14 cellular contexts compared by ENCODE assay signal in the genomic region with DNA sequence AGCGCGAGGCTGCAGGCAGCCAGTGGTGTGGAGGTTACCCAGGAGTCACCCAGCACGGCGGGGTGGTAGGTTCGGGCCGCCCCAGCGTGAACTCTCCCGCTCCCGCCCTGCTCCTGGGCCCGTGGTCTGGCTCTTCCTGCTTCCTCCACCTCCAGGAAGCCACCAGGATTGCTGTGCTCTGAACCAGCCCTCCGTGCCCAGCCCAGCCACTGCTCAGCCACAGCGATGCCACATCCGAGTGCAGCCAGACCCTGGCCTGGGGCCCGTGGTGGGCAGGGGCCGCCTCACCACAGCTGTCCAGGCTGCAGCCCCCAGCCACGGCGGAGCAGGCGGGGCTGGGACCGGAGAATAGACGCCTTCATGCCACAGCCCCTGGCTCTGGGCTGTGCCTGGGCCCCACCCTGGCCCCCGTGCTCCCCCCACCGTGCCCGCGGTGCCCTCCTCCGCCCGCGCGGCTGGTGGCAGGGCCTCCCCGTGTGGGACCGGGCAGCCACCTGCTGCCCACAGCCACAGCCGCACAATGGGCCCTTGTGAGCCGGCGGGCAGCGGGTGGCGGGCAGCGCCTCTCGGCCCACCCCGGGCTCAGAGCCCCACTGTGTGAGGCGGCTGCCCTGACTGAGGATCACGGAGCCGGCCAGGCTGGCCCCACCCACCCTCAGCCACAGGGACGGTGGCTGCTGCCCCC. TPM values are rescaled to one million over a fixed set of nuclear protein-coding genes. Genes with fewer than 3 reads are reported as not detected.
"Had no signal": no experiment of that assay in that cellular context is flagged by ENCODE, and none has a peak within 500 bp of the region (broad histone marks: within the 10 kb centered on the region; RNA-seq: fewer than 3 reads in every experiment).

No MANE protein-coding gene starts in this region.

- H3K36me3 Mint-ChIP-seq: activated naive CD4-positive, alpha-beta T cell treated with anti-CD3 and anti-CD28 coated beads, Interleukin-2, amount 50 U/mL, for 24 hours had no signal

- H3K79me2 ChIP-seq: parathyroid adenoma had no signal

- H3K4me1 Mint-ChIP-seq: activated naive CD4-positive, alpha-beta T cell treated with anti-CD3 and anti-CD28 coated beads, Interleukin-2, amount 50 U/mL, for 24 hours had no signal

- FAIRE-seq: keratinocyte had no signal

- H3K36me3 ChIP-seq: brain microvascular endothelial cell, left ventricle myocardium inferior, suprapubic skin, upper lobe of right lung had no signal

- H3K9ac ChIP-seq: parathyroid adenoma had no signal

- H3K27ac ChIP-seq: brain microvascular endothelial cell, left ventricle myocardium inferior, parathyroid adenoma, suprapubic skin, upper lobe of right lung had no signal

- H3K4me3 Mint-ChIP-seq: activated naive CD4-positive, alpha-beta T cell treated with anti-CD3 and anti-CD28 coated beads, Interleukin-2, amount 50 U/mL, for 24 hours; nephron progenitor cell had no signal

- H2AFZ ChIP-seq: parathyroid adenoma had no signal

- H3K4me2 ChIP-seq: smooth muscle cell had no signal

- H3K27me3 Mint-ChIP-seq: activated naive CD4-positive, alpha-beta T cell treated with anti-CD3 and anti-CD28 coated beads, Interleukin-2, amount 50 U/mL, for 24 hours had no signal

- H3K4me1 ChIP-seq: parathyroid adenoma, upper lobe of right lung had no signal

- H3K9me3 Mint-ChIP-seq: activated naive CD4-positive, alpha-beta T cell treated with anti-CD3 and anti-CD28 coated beads, Interleukin-2, amount 50 U/mL, for 24 hours had no signal

- H3K4me3 ChIP-seq: left ventricle myocardium inferior, smooth muscle cell, suprapubic skin, upper lobe of right lung had no signal

- H3K27ac Mint-ChIP-seq: activated naive CD4-positive, alpha-beta T cell treated with anti-CD3 and anti-CD28 coated beads, Interleukin-2, amount 50 U/mL, for 24 hours; nephron progenitor cell had no signal

- DNase-seq: brain microvascular endothelial cell, left ventricle myocardium inferior, mesenchymal stem cell, nephron progenitor cell, T-helper 2 cell, upper lobe of right lung had no signal

- H3K9me3 ChIP-seq: suprapubic skin, upper lobe of right lung had no signal

RNA-seq across cellular contexts. Expression of a gene that starts 26.1 kb away (rescaled TPM):
- total RNA-seq: cerebellum, smooth muscle cell, upper lobe of right lung had no signal
- polyA plus RNA-seq: keratinocyte, smooth muscle cell had no signal

RNA-seq across cellular contexts. Expression of a gene that starts 49.6 kb away (rescaled TPM):
- total RNA-seq: cerebellum, dermis microvascular lymphatic vessel endothelial cell, left ventricle myocardium inferior, smooth muscle cell, suprapubic skin, upper lobe of right lung had no signal
- polyA plus RNA-seq: esophagus, keratinocyte, smooth muscle cell had no signal
